In genomic region chr7:56098187-56099008, GRCh38 we compare ENCODE assay signal across 9 cellular contexts. TPM values are rescaled to one million over a fixed set of nuclear protein-coding genes. Genes with fewer than 3 reads are reported as not detected.
"Had no signal": no experiment of that assay in that cellular context is flagged by ENCODE, and none has a peak within 500 bp of the region (broad histone marks: within the 10 kb centered on the region; RNA-seq: fewer than 3 reads in every experiment).

No MANE protein-coding gene starts in this region.

RNA-seq across cellular contexts. Expression of gene PHKG1, which starts 5.6 kb away (rescaled TPM):
- total RNA-seq: astrocyte had no signal

RNA-seq across cellular contexts. Expression of gene CHCHD2, which starts 7.9 kb away (rescaled TPM):
- total RNA-seq: astrocyte had no signal

RNA-seq across cellular contexts. Expression of gene NUPR2, which starts 17.8 kb away (rescaled TPM):
- total RNA-seq: activated B cell treated with CpG ODN at 0.5 μM for 24 hours; activated CD4-positive, alpha-beta memory T cell treated with anti-CD3 and anti-CD28 coated beads for 36 hours; activated naive CD8-positive, alpha-beta T cell treated with anti-CD3 and anti-CD28 coated beads for 36 hours; astrocyte; bronchial epithelial cell; M059J; Right ventricle myocardium inferior; RPMI7951; SK-MEL-5 had no signal
